ENCODE assay signal across 8 cellular contexts in genomic region chr10:72276421-72277339, GRCh38. TPM values are rescaled to one million over a fixed set of nuclear protein-coding genes. Genes with fewer than 3 reads are reported as not detected.
DNase-seq lines count a peak whose midpoint lies in the region; TF ChIP-seq lines count a peak whose summit lies in the region.

No MANE protein-coding gene starts in this region.

- WGBS in lower leg skin, 2 donors, result 61 to 69% methylated on average over 6 of the region's 6 CpGs
- WGBS in transverse colon (ENCODE audit: low coverage in 1 of 2), 2 donors, result 18 to 51% methylated on average over 2 to 6 of the region's 6 CpGs

- peak overlapping the region; percentile 96 to 97 (median 97) for H3K27ac ChIP-seq in transverse colon

- H3K4me3 ChIP-seq in LNCaP clone FGC (ENCODE audit: low read depth, low read length) (peak overlapping the region; percentile 97), lower leg skin (ENCODE audit: low read depth, poor library complexity, severe bottlenecking) (peak overlapping the region; percentile 98), transverse colon (peak overlapping the region in 3 of 4 donors; percentile 67 to 88 (median 82))

- no peaks in the 10 kb centered on the region for H3K27me3 ChIP-seq in transverse colon

- in situ Hi-C loops in transverse colon (cut with MboI; ENCODE audit: low pct_ligation_motif_present in 1 of 4, low pct_unique_long_range_greater_than_20kb in 1 of 4, low sequenced_read_pairs in 3 of 4), result no loop called here

- no peaks in the 10 kb centered on the region for H3K9me3 ChIP-seq in transverse colon

- no peak for TF ChIP-seq EP300 in transverse colon (IDR thresholded peaks at IDR 0.05; ENCODE audit: low read depth)

- DNase-seq in DMS 273 (lab: John Stamatoyannopoulos, UW; ENCODE audit: unreplicated experiment), result peak; percentile 68
- DNase-seq in LNCaP clone FGC (ENCODE audit: low read depth), result peak; percentile 67
- DNase-seq in astrocyte of the hippocampus (ENCODE audit: low read depth, low spot score), result peak; percentile 36
- no peak for DNase-seq in lower leg skin (ENCODE audit: low spot score in 2 of 2)
- DNase-seq in transverse colon, result peak; percentile 44
- no peak for DNase-seq in occipital lobe (lab: John Stamatoyannopoulos, UW)
- no peak for DNase-seq in activated gamma-delta T cell (lab: John Stamatoyannopoulos, UW)
- DNase-seq in 8988T, result no peak

- TF ChIP-seq CTCF in LNCaP clone FGC (IDR thresholded peaks at IDR 0.05; ENCODE audit: control insufficient read depth, extremely low read depth, insufficient read depth) (no peak), lower leg skin (IDR thresholded peaks at IDR 0.05) (no peak), transverse colon (IDR thresholded peaks at IDR 0.05) (no peak)

- peaks cover 0 to 11% (median 5%) of the 10 kb centered on the region in 4 donors for H3K36me3 ChIP-seq in transverse colon

- intact Hi-C loops in lower leg skin (cut with DNase I; ENCODE audit: low total_unique reads), result loop anchor here (10.0 kb wide), 1 partner anchor 58 kb away; no protein-coding TSS in a partner anchor
- intact Hi-C loops in transverse colon (cut with DNase I; ENCODE audit: low total_unique reads), result no loop called here

- H3K4me1 ChIP-seq in transverse colon, result peaks cover 9 to 45% (median 44%) of the 10 kb centered on the region in 4 donors

- TF ChIP-seq POLR2A in lower leg skin (IDR thresholded peaks at IDR 0.05), result no peak
- TF ChIP-seq POLR2A in transverse colon (IDR thresholded peaks at IDR 0.05), result no peak

RNA-seq across cellular contexts. Expression of gene DDIT4, which starts 3.0 kb away (rescaled TPM):
- total RNA-seq in lower leg skin (100 to 1,000 TPM; 274 to 929 (median 421) TPM), transverse colon (100 to 1,000 TPM in 3 of 4 donors, 10 to 100 TPM in 1; 64.5 to 356 (median 150) TPM), occipital lobe (30.6 TPM)

Comparison
In these comparisons a context has a peak if more than half of its experiments do, and no peak if none do; other contexts are left out.
1. DNase-seq: peak in DMS 273 (single experiment), LNCaP clone FGC (single experiment), astrocyte of the hippocampus (single experiment) and transverse colon (single experiment); none in lower leg skin (0 of 2), occipital lobe (single experiment), activated gamma-delta T cell (single experiment) and 8988T (single experiment).
2. Peak in every context shown above with its lines, with median percentiles within 50 percentile points of each other: H3K4me3 ChIP-seq.